ENCODE assay signal across 11 cellular contexts in the genomic region with DNA sequence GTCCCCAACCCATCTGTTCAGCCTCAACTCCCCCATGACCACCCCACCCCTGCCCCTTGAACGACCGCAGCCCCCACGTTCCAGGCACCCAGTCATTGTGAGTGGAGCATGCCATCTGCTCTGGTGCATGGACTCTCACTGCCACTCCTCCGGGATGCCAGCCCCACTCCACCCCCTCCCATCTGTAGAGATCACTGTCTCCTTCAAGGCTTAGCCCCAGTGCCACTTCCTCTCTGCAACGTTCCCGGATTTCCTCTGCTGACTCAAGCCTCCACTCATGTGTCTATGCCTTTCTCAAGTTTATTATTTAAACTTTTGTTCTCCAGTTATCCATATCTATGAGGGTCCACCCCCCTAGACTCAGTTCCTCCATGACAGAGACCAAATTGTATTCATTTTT. TPM values are rescaled to one million over a fixed set of nuclear protein-coding genes. Genes with fewer than 3 reads are reported as not detected.
A peak's percentile ranks its signal among the peaks of the same experiment; 100 is the strongest.
DNase-seq lines count a peak whose midpoint lies in the region; ATAC-seq, FAIRE-seq and TF ChIP-seq lines count a peak whose summit lies in the region.
"Had no signal": no experiment of that assay in that cellular context is flagged by ENCODE, and none has a peak within 500 bp of the region (broad histone marks: within the 10 kb centered on the region; RNA-seq: fewer than 3 reads in every experiment).

No MANE protein-coding gene starts in this region.

- no peak for TF ChIP-seq CTCF in astrocyte (IDR thresholded peaks at IDR 0.05; ENCODE audit: insufficient read depth, low read depth, low read length)
- no peak for TF ChIP-seq CTCF in nephron (IDR thresholded peaks at IDR 0.05; ENCODE audit: unreplicated experiment in 3 of 3)
- no peak for TF ChIP-seq CTCF in osteoblast (IDR thresholded peaks at IDR 0.05; ENCODE audit: extremely low read depth, low read depth, low read length)

- no peak overlapping the region for H2AFZ ChIP-seq in astrocyte (ENCODE audit: low read depth, low read length)
- no peak overlapping the region for H2AFZ ChIP-seq in osteoblast (ENCODE audit: low read length)

- H3K4me1 ChIP-seq in astrocyte (ENCODE audit: insufficient read depth, low read length) (peaks cover 56% of the 10 kb centered on the region), osteoblast (ENCODE audit: insufficient read depth, low read length) (peaks cover 24% of the 10 kb centered on the region)

- H3K4me2 ChIP-seq in astrocyte (ENCODE audit: low read length), result no peak overlapping the region
- H3K4me2 ChIP-seq in osteoblast (ENCODE audit: insufficient read depth, low read length), result no peak overlapping the region

- no peaks in the 10 kb centered on the region for H3K27me3 Mint-ChIP-seq in astrocyte (ENCODE audit: low read depth, unreplicated experiment)
- no peaks in the 10 kb centered on the region for H3K27me3 Mint-ChIP-seq in nephron (ENCODE audit: low read depth)

- H3K9ac ChIP-seq in astrocyte (ENCODE audit: low read length), result no peak overlapping the region

- H3K4me3 Mint-ChIP-seq in astrocyte (ENCODE audit: unreplicated experiment) (no peak overlapping the region), nephron (no peak overlapping the region)

- FAIRE-seq in astrocyte (lab: Jason Lieb, UNC), result no peak
- FAIRE-seq: GM12892 had no signal

- H3K9me3 ChIP-seq in astrocyte (ENCODE audit: insufficient read depth, low read depth, low read length) (no peaks in the 10 kb centered on the region), osteoblast (ENCODE audit: low read depth, low read length) (no peaks in the 10 kb centered on the region)

- H3K27ac ChIP-seq in astrocyte (ENCODE audit: low read depth, low read length) (peak overlapping the region; percentile 83), osteoblast (ENCODE audit: low read depth, low read length) (no peak overlapping the region)

- peaks cover 60% of the 10 kb centered on the region for H3K4me1 Mint-ChIP-seq in astrocyte (ENCODE audit: low read depth, unreplicated experiment)
- H3K4me1 Mint-ChIP-seq in nephron, result peaks cover 43% of the 10 kb centered on the region

- no peaks in the 10 kb centered on the region for H4K20me1 ChIP-seq in astrocyte (ENCODE audit: insufficient read depth, low read length)
- no peaks in the 10 kb centered on the region for H4K20me1 ChIP-seq in osteoblast (ENCODE audit: insufficient read depth, low read length)

- H3K4me3 ChIP-seq in astrocyte (ENCODE audit: insufficient read depth, low read depth, low read length), result no peak overlapping the region
- H3K4me3 ChIP-seq in osteoblast (ENCODE audit: insufficient read depth, low read length), result no peak overlapping the region

- no peak for ATAC-seq in GM19463 (IDR thresholded peaks at IDR 0.05; ENCODE audit: unreplicated experiment)

- peaks cover 9% of the 10 kb centered on the region for H3K36me3 Mint-ChIP-seq in astrocyte (ENCODE audit: low read depth, unreplicated experiment)
- H3K36me3 Mint-ChIP-seq in nephron (ENCODE audit: low read depth), result peaks cover 6% of the 10 kb centered on the region
- H3K36me3 Mint-ChIP-seq: IgD-negative memory B cell had no signal

- no peaks in the 10 kb centered on the region for H3K9me3 Mint-ChIP-seq in astrocyte (ENCODE audit: unreplicated experiment)
- H3K9me3 Mint-ChIP-seq in nephron, result no peaks in the 10 kb centered on the region
- H3K9me3 Mint-ChIP-seq: immature natural killer cell had no signal

- H3K79me2 ChIP-seq in astrocyte (ENCODE audit: insufficient read depth, low read length), result no peaks in the 10 kb centered on the region
- no peaks in the 10 kb centered on the region for H3K79me2 ChIP-seq in osteoblast (ENCODE audit: insufficient read depth, low read length)

- no peaks in the 10 kb centered on the region for H3K27me3 ChIP-seq in astrocyte (ENCODE audit: insufficient read depth, low read length)
- H3K27me3 ChIP-seq in osteoblast (ENCODE audit: insufficient read depth, low read length), result no peaks in the 10 kb centered on the region

- peak; percentile 45 for DNase-seq in DMS 273 treated with DMSO at 0.1 percent for 48 hours (lab: John Stamatoyannopoulos, UW)
- DNase-seq in NCI-H524 treated with DMSO at 0.1 percent for 48 hours (lab: John Stamatoyannopoulos, UW), result peak; percentile 76
- DNase-seq in astrocyte (ENCODE audit: low read depth), result no peak
- no peak for DNase-seq in NCI-H128 (lab: John Stamatoyannopoulos, UW; ENCODE audit: unreplicated experiment)
- DNase-seq in osteoblast (ENCODE audit: insufficient read length, low spot score, missing footprints), result no peak
- no peak for DNase-seq in NCI-H1048 (lab: John Stamatoyannopoulos, UW)
- DNase-seq: immature natural killer cell had no signal

- H3K27ac Mint-ChIP-seq in astrocyte (ENCODE audit: unreplicated experiment) (peak overlapping the region; percentile 63), nephron (peak overlapping the region; percentile 50 to 89 (median 62))
- H3K27ac Mint-ChIP-seq: IgD-negative memory B cell, immature natural killer cell had no signal

- H3K36me3 ChIP-seq in astrocyte (ENCODE audit: insufficient read depth, low read length) (no peaks in the 10 kb centered on the region), osteoblast (ENCODE audit: insufficient read depth, low read length) (no peaks in the 10 kb centered on the region)

RNA-seq across cellular contexts. Expression of a gene that starts 54.0 kb away (rescaled TPM):
- total RNA-seq in astrocyte (8.1 and 10.2 TPM in 2 replicates), osteoblast (0.59 and 0.72 TPM in 2 replicates)

Comparison
In these comparisons a context has a peak if more than half of its experiments do, and no peak if none do; other contexts are left out.
1. DNase-seq: peak in DMS 273 treated with DMSO at 0.1 percent for 48 hours (single experiment) and NCI-H524 treated with DMSO at 0.1 percent for 48 hours (single experiment); none in astrocyte (single experiment), NCI-H128 (single experiment), osteoblast (single experiment) and NCI-H1048 (single experiment).